ENCODE assay signal across 17 cellular contexts in genomic region chr11:120425527-120425926, GRCh38.
DNase-seq lines count a peak whose midpoint lies in the region; ATAC-seq, FAIRE-seq and TF ChIP-seq lines count a peak whose summit lies in the region.
"Had no signal": no experiment of that assay in that cellular context is flagged by ENCODE, and none has a peak within 500 bp of the region (broad histone marks: within the 10 kb centered on the region; RNA-seq: fewer than 3 reads in every experiment).

No MANE protein-coding gene starts in this region.

- intact Hi-C loops in endothelial cell of umbilical vein (cut with micrococcal nuclease), result loop anchor here (2.0 kb wide), 1 partner anchor 35 kb away; no protein-coding TSS in a partner anchor
- intact Hi-C loops in activated CD8-positive, alpha-beta T cell treated with anti-CD3 and anti-CD28 coated beads for 36 hours (cut with micrococcal nuclease), result no loop called here

- no peak for FAIRE-seq in endothelial cell of umbilical vein (lab: Jason Lieb, UNC)
- FAIRE-seq: H54, RCC 7860 had no signal

- CTCF ChIA-PET in endothelial cell of umbilical vein (lab: Charles Lee), result interaction anchor here (1.2 to 2.4 kb wide), 4 partner anchors 25 to 90 kb away, joined by 3 to 9 read pairs (median 5); partner anchors contain the start of gene ARHGEF12
- CTCF ChIA-PET in activated CD8-positive, alpha-beta T cell treated with anti-CD3 and anti-CD28 coated beads for 36 hours (lab: Charles Lee), result no interaction called here

- H4K20me1 ChIP-seq in BLaER1 treated with 17β-estradiol and CSF1 and Interleukin-3, amounts not matched to agents 10 nM and 100 nM, result 0 out of 22 replicates have a peak, but pooled peaks cover 0 to 6% (median 0%) of the 10 kb centered on the region in 11 experiments
- H4K20me1 ChIP-seq in SU-DHL-6 (ENCODE audit: low read depth, low read length), result no peaks in the 10 kb centered on the region
- H4K20me1 ChIP-seq in endothelial cell of umbilical vein (replicated peaks; ENCODE audit: control insufficient read depth, extremely low read depth, insufficient read depth, low read length), result no peaks in the 10 kb centered on the region

- H3K27me3 Mint-ChIP-seq in activated CD8-positive, alpha-beta T cell treated with anti-CD3 and anti-CD28 coated beads for 36 hours, result no peaks in the 10 kb centered on the region
- H3K27me3 Mint-ChIP-seq: CD4-positive, alpha-beta T cell had no signal

- peaks cover 10 to 54% (median 40%) of the 10 kb centered on the region in 11 experiments; a peak in 20 of 22 replicates for H3K36me3 ChIP-seq in BLaER1 treated with 17β-estradiol and CSF1 and Interleukin-3, amounts not matched to agents 10 nM and 100 nM
- H3K36me3 ChIP-seq in SU-DHL-6 (ENCODE audit: low read length) (no peaks in the 10 kb centered on the region), endothelial cell of umbilical vein (ENCODE audit: control insufficient read depth in 2 of 2, extremely low read depth in 1 of 2, insufficient read depth in 2 of 2, low read length in 2 of 2) (peaks cover 2 to 4% of the 10 kb centered on the region in 2 experiments)

- no peak overlapping the region for H3K4me3 Mint-ChIP-seq in activated CD8-positive, alpha-beta T cell treated with anti-CD3 and anti-CD28 coated beads for 36 hours
- H3K4me3 Mint-ChIP-seq: CD4-positive, alpha-beta T cell had no signal

- H3K9me1 ChIP-seq in endothelial cell of umbilical vein (replicated peaks; ENCODE audit: control insufficient read depth, extremely low read depth, insufficient read depth, low read length), result no peaks in the 10 kb centered on the region

- dilution Hi-C loops in endothelial cell of umbilical vein (cut with MboI; ENCODE audit: extremely low pct_ligation_motif_present, low sequenced_read_pairs), result no loop called here

- BruUV-seq in endothelial cell of umbilical vein (replicated peaks; lab: Mats Ljungman, UMichigan), result no TSS peak

- H3K27ac Mint-ChIP-seq in activated CD8-positive, alpha-beta T cell treated with anti-CD3 and anti-CD28 coated beads for 36 hours, result no peak overlapping the region
- H3K27ac Mint-ChIP-seq: CD4-positive, alpha-beta T cell had no signal

- H3K4me2 ChIP-seq in BLaER1 treated with 17β-estradiol and CSF1 and Interleukin-3, amounts not matched to agents 10 nM and 100 nM, result peak overlapping the region in 10 of 11 experiments; percentile 7 to 67 (median 40); a peak in 15 of 22 replicates
- H3K4me2 ChIP-seq in SU-DHL-6 (ENCODE audit: low read depth, low read length, poor library complexity, severe bottlenecking), result peak overlapping the region; percentile 50
- no peak overlapping the region for H3K4me2 ChIP-seq in endothelial cell of umbilical vein (ENCODE audit: insufficient read depth, low read length)

- peaks cover 2% of the 10 kb centered on the region for H3K36me3 Mint-ChIP-seq in activated CD8-positive, alpha-beta T cell treated with anti-CD3 and anti-CD28 coated beads for 36 hours (ENCODE audit: low read depth)

- H3K9me3 ChIP-seq in BLaER1 treated with 17β-estradiol and CSF1 and Interleukin-3, amounts not matched to agents 10 nM and 100 nM (replicated peaks in 1 of 11), result no peaks in the 10 kb centered on the region
- no peaks in the 10 kb centered on the region for H3K9me3 ChIP-seq in SU-DHL-6 (ENCODE audit: insufficient read depth, low read length)
- H3K9me3 ChIP-seq in endothelial cell of umbilical vein (replicated peaks; ENCODE audit: control insufficient read depth, insufficient read depth, low read length), result no peaks in the 10 kb centered on the region

- H3K9me2 ChIP-seq in SU-DHL-6 (replicated peaks; ENCODE audit: insufficient read depth, low read length), result no peaks in the 10 kb centered on the region

- H3K9me3 Mint-ChIP-seq in activated CD8-positive, alpha-beta T cell treated with anti-CD3 and anti-CD28 coated beads for 36 hours, result no peaks in the 10 kb centered on the region
- H3K9me3 Mint-ChIP-seq: CD4-positive, alpha-beta T cell had no signal

- POLR2A ChIA-PET in endothelial cell of umbilical vein (lab: Charles Lee), result no interaction called here
- POLR2A ChIA-PET in activated CD8-positive, alpha-beta T cell treated with anti-CD3 and anti-CD28 coated beads for 36 hours (lab: Charles Lee), result no interaction called here

- H3K79me2 ChIP-seq in SU-DHL-6 (ENCODE audit: insufficient read depth, low read length), result no peaks in the 10 kb centered on the region
- H3K79me2 ChIP-seq in endothelial cell of umbilical vein (ENCODE audit: control insufficient read depth, insufficient read depth, low read length), result no peaks in the 10 kb centered on the region

- no peak for ATAC-seq in activated CD8-positive, alpha-beta T cell treated with anti-CD3 and anti-CD28 coated beads for 36 hours

- H3K27ac ChIP-seq in BLaER1 treated with 17β-estradiol and CSF1 and Interleukin-3, amounts not matched to agents 10 nM and 100 nM, result peak overlapping the region in 1 of 11 experiments; percentile 9; a peak in 1 of 22 replicates
- peak overlapping the region; percentile 31; the same call in 1 of the 2 replicates for H3K27ac ChIP-seq in SU-DHL-6 (ENCODE audit: low read depth, low read length)
- no peak overlapping the region for H3K27ac ChIP-seq in endothelial cell of umbilical vein (ENCODE audit: insufficient read depth, low read depth, low read length)
- H3K27ac ChIP-seq in substantia nigra (ENCODE audit: low read depth, low read length, poor library complexity, severe bottlenecking), result no peak overlapping the region

- no peak for TF ChIP-seq POLR2A in endothelial cell of umbilical vein (IDR thresholded peaks at IDR 0.05; ENCODE audit: low read depth, low read length)

- H2AFZ ChIP-seq in SU-DHL-6 (ENCODE audit: low read depth, low read length, severe bottlenecking), result no peak overlapping the region
- no peak overlapping the region for H2AFZ ChIP-seq in endothelial cell of umbilical vein (ENCODE audit: low read depth, low read length)

- peaks cover 8 to 14% (median 9%) of the 10 kb centered on the region in 10 experiments; a peak in 19 of 20 replicates for H3K4me1 ChIP-seq in BLaER1 treated with 17β-estradiol and CSF1 and Interleukin-3, amounts not matched to agents 10 nM and 100 nM
- H3K4me1 ChIP-seq in endothelial cell of umbilical vein (ENCODE audit: control insufficient read depth, extremely low read depth, insufficient read depth, low read length), result peaks cover 20% of the 10 kb centered on the region

- no peak overlapping the region for H3K9ac ChIP-seq in BLaER1 treated with 17β-estradiol and CSF1 and Interleukin-3, amounts not matched to agents 10 nM and 100 nM
- H3K9ac ChIP-seq in SU-DHL-6 (ENCODE audit: low read length) (0 out of 2 replicates have a peak overlapping the region, but pooled peaks have one; percentile 15), endothelial cell of umbilical vein (replicated peaks; ENCODE audit: extremely low read depth, insufficient read depth, low read length) (no peak overlapping the region)

- H3K27me3 ChIP-seq in BLaER1 treated with 17β-estradiol and CSF1 and Interleukin-3, amounts not matched to agents 10 nM and 100 nM, result no peaks in the 10 kb centered on the region
- H3K27me3 ChIP-seq in SU-DHL-6 (ENCODE audit: low read length), result no peaks in the 10 kb centered on the region
- no peaks in the 10 kb centered on the region for H3K27me3 ChIP-seq in endothelial cell of umbilical vein (ENCODE audit: control insufficient read depth in 2 of 2, insufficient read depth in 2 of 2, low read length in 2 of 2)

- H3K4me3 ChIP-seq in BLaER1 treated with 17β-estradiol and CSF1 and Interleukin-3, amounts not matched to agents 10 nM and 100 nM, result no peak overlapping the region
- H3K4me3 ChIP-seq in SU-DHL-6 (ENCODE audit: insufficient read depth, low read length, poor library complexity, severe bottlenecking), result no peak overlapping the region
- no peak overlapping the region for H3K4me3 ChIP-seq in endothelial cell of umbilical vein (replicated peaks in 1 of 3; ENCODE audit: insufficient read depth in 1 of 3, low read depth in 1 of 3, low read length in 3 of 3)

- peaks cover 7% of the 10 kb centered on the region for H3K4me1 Mint-ChIP-seq in activated CD8-positive, alpha-beta T cell treated with anti-CD3 and anti-CD28 coated beads for 36 hours (ENCODE audit: low read depth)

- no peaks in the 10 kb centered on the region for H3F3A ChIP-seq in SU-DHL-6 (ENCODE audit: insufficient read depth)

- DNase-seq in MV-4-11 (lab: John Stamatoyannopoulos, UW) (peak; percentile 43), endothelial cell of umbilical vein (ENCODE audit: low read depth, low spot score) (peak; percentile 34), LoVo (ENCODE audit: low spot score) (no peak), substantia nigra (lab: John Stamatoyannopoulos, UW) (no peak), NCI-H1048 (lab: John Stamatoyannopoulos, UW) (no peak)
- no peak for DNase-seq in activated CD8-positive, alpha-beta T cell treated with anti-CD3 and anti-CD28 coated beads for 36 hours
- DNase-seq: Calu3; CD4-positive, alpha-beta T cell; KBM-7; NCI-H1436; NCI-H2029 treated with DMSO at 0.1 percent for 48 hours; NCI-H510A; SIG-M5 had no signal

- TF ChIP-seq CTCF in SU-DHL-6 (IDR thresholded peaks at IDR 0.05; ENCODE audit: insufficient read depth, low read length, poor library complexity, severe bottlenecking) (no peak), endothelial cell of umbilical vein (IDR thresholded peaks at IDR 0.05; ENCODE audit: extremely low read depth in 1 of 2, insufficient read depth in 1 of 2, low read depth in 1 of 2, low read length in 2 of 2) (no peak)
- no peak for TF ChIP-seq CTCF in activated CD8-positive, alpha-beta T cell treated with anti-CD3 and anti-CD28 coated beads for 36 hours (IDR thresholded peaks at IDR 0.05)

TF ChIP-seq in endothelial cell of umbilical vein, 7 proteins besides CTCF, POLR2A, EP300 and RAD21:
- no peak for TF ChIP-seq MYC (IDR thresholded peaks at IDR 0.05; ENCODE audit: low read depth, low read length)
- no peak for TF ChIP-seq JUN (IDR thresholded peaks at IDR 0.05; ENCODE audit: borderline replicate concordance, insufficient read depth, insufficient read length, low read depth)
- TF ChIP-seq FOS (IDR thresholded peaks at IDR 0.05; ENCODE audit: borderline replicate concordance, insufficient read depth, low read length), result no peak
- no peak for TF ChIP-seq EZH2 (IDR thresholded peaks at IDR 0.05; ENCODE audit: borderline replicate concordance, low read depth, low read length, severe bottlenecking)
- TF ChIP-seq MAX (IDR thresholded peaks at IDR 0.05; ENCODE audit: insufficient read depth, insufficient read length), result no peak
- TF ChIP-seq GATA2 (IDR thresholded peaks at IDR 0.05; ENCODE audit: insufficient read depth, insufficient read length, low read depth, low read length), result no peak
- no peak for TF ChIP-seq POLR2AphosphoS5 (IDR thresholded peaks at IDR 0.05; ENCODE audit: insufficient read depth, low read depth, low read length)

Comparison
In these comparisons a context has a peak if more than half of its experiments do, and no peak if none do; other contexts are left out.
1. DNase-seq: peak in MV-4-11 (single experiment) and endothelial cell of umbilical vein (single experiment); none in LoVo (single experiment), substantia nigra (0 of 49), NCI-H1048 (single experiment) and activated CD8-positive, alpha-beta T cell treated with anti-CD3 and anti-CD28 coated beads for 36 hours (single experiment).